14 cellular contexts compared by ENCODE assay signal in the genomic region with DNA sequence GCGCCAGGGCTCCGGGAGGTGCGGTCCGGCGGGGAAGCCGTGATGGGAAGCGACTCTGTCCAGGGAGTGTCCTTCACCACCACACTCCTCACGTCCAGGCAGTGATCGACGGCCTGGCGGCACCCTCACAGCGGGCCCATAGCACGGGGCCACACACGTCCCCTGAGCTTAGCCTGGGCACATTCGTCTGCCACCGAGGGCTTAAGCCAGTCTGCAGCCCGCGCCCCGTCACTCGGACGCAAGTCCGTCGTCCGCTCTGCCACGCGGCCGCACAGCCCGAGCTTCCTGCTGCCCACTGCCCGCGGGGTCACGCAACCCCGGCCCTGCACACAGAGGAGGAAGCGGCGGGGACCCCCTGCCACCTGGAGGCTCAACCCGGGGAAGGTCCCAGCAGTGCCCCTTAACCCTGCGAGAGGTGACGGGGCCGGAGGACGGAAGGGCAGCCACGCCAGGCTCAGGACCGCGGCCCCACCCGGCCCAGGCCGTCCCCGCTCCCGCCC. TPM values are rescaled to one million over a fixed set of nuclear protein-coding genes. Genes with fewer than 3 reads are reported as not detected.
DNase-seq lines count a peak whose midpoint lies in the region; ATAC-seq and TF ChIP-seq lines count a peak whose summit lies in the region.
"Had no signal": no experiment of that assay in that cellular context is flagged by ENCODE, and none has a peak within 500 bp of the region (broad histone marks: within the 10 kb centered on the region; RNA-seq: fewer than 3 reads in every experiment).

No MANE protein-coding gene starts in this region.

- H3K9ac ChIP-seq in duodenal mucosa (ENCODE audit: low read depth in 1 of 2, low read length in 2 of 2) (peak overlapping the region; percentile 10 to 38), subcutaneous abdominal adipose tissue (ENCODE audit: low read length in 5 of 5) (peak overlapping the region in 2 of 5 donors; percentile 30 to 41), Karpas-422 (ENCODE audit: low read length) (no peak overlapping the region)

- ATAC-seq in lung (ENCODE audit: insufficient read depth, low FRiP score): no peak
- no peak for ATAC-seq in GM18517 (IDR thresholded peaks at IDR 0.05; ENCODE audit: unreplicated experiment)
- no peak for ATAC-seq in HG03520 (IDR thresholded peaks at IDR 0.05; ENCODE audit: unreplicated experiment)
- ATAC-seq: stimulated activated naive B cell treated with anti-CD40 and anti-IgM and Interleukin-4, amounts not matched to agents 10 μg/mL and 1 μg/mL and 100 μg/mL, for 72 hours had no signal

- peaks cover 0 to 11% of the 10 kb centered on the region in 2 experiments; a peak in 1 of 3 replicates for H3K36me3 ChIP-seq in HEK293 (ENCODE audit: control insufficient read depth in 2 of 2, insufficient read depth in 1 of 2, low read length in 2 of 2)
- H3K36me3 ChIP-seq in duodenal mucosa (ENCODE audit: control insufficient read depth in 1 of 2, insufficient read depth in 2 of 2, low read length in 2 of 2): no peaks in the 10 kb centered on the region
- no peaks in the 10 kb centered on the region for H3K36me3 ChIP-seq in lung (ENCODE audit: control insufficient read depth in 2 of 2, insufficient read depth in 2 of 2, low read length in 2 of 2)
- H3K36me3 ChIP-seq in subcutaneous abdominal adipose tissue (ENCODE audit: control insufficient read depth in 5 of 5, insufficient read depth in 5 of 5, low read length in 5 of 5): peaks cover 0 to 5% (median 3%) of the 10 kb centered on the region in 5 donors
- no peaks in the 10 kb centered on the region for H3K36me3 ChIP-seq in Karpas-422 (ENCODE audit: insufficient read depth, low read length)

- DNase-seq in lung (ENCODE audit: low spot score) (no peak), Karpas-422 (no peak), HuH-7.5 (ENCODE audit: low spot score) (no peak)
- DNase-seq: activated CD4-positive, alpha-beta T cell treated with anti-CD3 and anti-CD28 coated beads for 1 hour; CD4-positive, alpha-beta memory T cell; NCI-H2029 treated with DMSO at 0.1 percent for 48 hours; stimulated activated CD4-positive, alpha-beta T cell treated with anti-CD3 and anti-CD28 coated beads, Interleukin-15, amount 100 ng/mL, for 24 hours; stimulated activated naive B cell treated with anti-CD40 and anti-IgM and Interleukin-4, amounts not matched to agents 10 μg/mL and 1 μg/mL and 100 μg/mL, for 72 hours had no signal

- CTCF ChIA-PET in HEK293 (lab: Yijun Ruan, JAX): interaction anchor here (0.6 kb wide), 1 partner anchor 109 kb away, joined by 4 read pairs; no protein-coding TSS in a partner anchor

- no peaks in the 10 kb centered on the region for H3K79me2 ChIP-seq in Karpas-422 (ENCODE audit: low read length)

- WGBS in lung, 2 donors: 4 to 5% methylated on average over 45 to 46 of the region's 46 CpGs

- no peak overlapping the region for H3K27ac ChIP-seq in HEK293 (ENCODE audit: extremely low read depth, low read depth, low read length)
- peak overlapping the region; percentile 70 for H3K27ac ChIP-seq in duodenal mucosa (ENCODE audit: low read depth, low read length)
- peak overlapping the region; percentile 75 to 93 for H3K27ac ChIP-seq in lung (ENCODE audit: low read depth in 1 of 2, low read length in 1 of 2)
- H3K27ac ChIP-seq in subcutaneous abdominal adipose tissue (ENCODE audit: low read depth, low read length): no peak overlapping the region
- H3K27ac ChIP-seq in Karpas-422 (ENCODE audit: low read length): no peak overlapping the region

- H4K20me1 ChIP-seq in Karpas-422 (ENCODE audit: insufficient read depth, low read depth, low read length): no peaks in the 10 kb centered on the region

- TF ChIP-seq CTCF in HEK293 (tag by site-specific recombination; IDR thresholded peaks at IDR 0.05) (no peak), lung (IDR thresholded peaks at IDR 0.05; ENCODE audit: control extremely low read depth, extremely low read depth) (no peak)

- H3K4me2 ChIP-seq in Karpas-422 (ENCODE audit: low read depth, low read length, poor library complexity, severe bottlenecking): no peak overlapping the region

- H2AFZ ChIP-seq in Karpas-422 (ENCODE audit: low read length): no peak overlapping the region

- H3K4me1 ChIP-seq in HEK293 (ENCODE audit: control insufficient read depth, insufficient read depth, low read length): peaks cover 5% of the 10 kb centered on the region
- H3K4me1 ChIP-seq in duodenal mucosa (ENCODE audit: control insufficient read depth in 1 of 2, insufficient read depth in 2 of 2, low read length in 2 of 2): peaks cover 5 to 12% of the 10 kb centered on the region in 2 donors
- peaks cover 0 to 9% of the 10 kb centered on the region in 2 donors for H3K4me1 ChIP-seq in lung (ENCODE audit: control insufficient read depth in 2 of 2, insufficient read depth in 2 of 2, low read length in 2 of 2)
- peaks cover 0 to 47% (median 38%) of the 10 kb centered on the region in 5 donors for H3K4me1 ChIP-seq in subcutaneous abdominal adipose tissue (ENCODE audit: control insufficient read depth in 5 of 5, insufficient read depth in 5 of 5, low read length in 5 of 5)
- no peaks in the 10 kb centered on the region for H3K4me1 ChIP-seq in Karpas-422 (ENCODE audit: low read length)

- H3K4me3 ChIP-seq in HEK293 (ENCODE audit: low read depth, low read length): peak overlapping the region; percentile 26
- peak overlapping the region in 1 of 2 donors; percentile 32 for H3K4me3 ChIP-seq in duodenal mucosa (ENCODE audit: low read depth in 1 of 2, low read length in 2 of 2)
- H3K4me3 ChIP-seq in lung: peak overlapping the region; percentile 47
- peak overlapping the region in 4 of 5 donors; percentile 29 to 73 (median 50) for H3K4me3 ChIP-seq in subcutaneous abdominal adipose tissue (ENCODE audit: low read depth in 1 of 5, low read length in 5 of 5)
- no peak overlapping the region for H3K4me3 ChIP-seq in Karpas-422 (ENCODE audit: low read length)

- H3K9me3 ChIP-seq in HEK293 (ENCODE audit: control insufficient read depth, insufficient read depth, low read depth, low read length) (no peaks in the 10 kb centered on the region), duodenal mucosa (ENCODE audit: control insufficient read depth in 1 of 2, low read length in 2 of 2) (no peaks in the 10 kb centered on the region), lung (ENCODE audit: control insufficient read depth in 2 of 2, insufficient read depth in 1 of 2, low read length in 1 of 2) (peaks cover 0 to 2% of the 10 kb centered on the region in 2 donors), subcutaneous abdominal adipose tissue (ENCODE audit: control insufficient read depth in 5 of 5, low read length in 5 of 5) (no peaks in the 10 kb centered on the region), Karpas-422 (ENCODE audit: low read length) (no peaks in the 10 kb centered on the region)

- no peaks in the 10 kb centered on the region for H3K9me2 ChIP-seq in Karpas-422 (replicated peaks; ENCODE audit: insufficient read depth, low read length)

- POLR2A ChIA-PET in HEK293 (lab: Yijun Ruan, JAX): no interaction called here

- H3K27me3 ChIP-seq in duodenal mucosa (ENCODE audit: control insufficient read depth in 1 of 2, insufficient read depth in 2 of 2, low read length in 2 of 2) (peaks cover 41 to 51% of the 10 kb centered on the region in 2 donors), lung (ENCODE audit: control insufficient read depth, insufficient read depth) (no peaks in the 10 kb centered on the region), subcutaneous abdominal adipose tissue (ENCODE audit: control insufficient read depth in 5 of 5, insufficient read depth in 4 of 5, low read length in 5 of 5) (peaks cover 11 to 28% (median 22%) of the 10 kb centered on the region in 5 donors), Karpas-422 (ENCODE audit: low read length) (no peaks in the 10 kb centered on the region)

TF ChIP-seq in HEK293, 187 proteins besides CTCF, POLR2A, EP300 and RAD21:
- no peak for TF ChIP-seq REPIN1 (tag by site-specific recombination; IDR thresholded peaks at IDR 0.05; ENCODE audit: low read depth)

RNA-seq across cellular contexts. Expression of gene TBX2, which starts 3.0 kb away (rescaled TPM):
- total RNA-seq in lung: 100 to 1,000 TPM; 106 to 155 TPM
- 10 to 100 TPM; 44.5 to 52.2 TPM for polyA plus RNA-seq in lung
- 0.07 TPM in 1 of 2 replicates, not detected in the other for total RNA-seq in Karpas-422 (2014; rRNA removed; shearing (Covaris generic); ENCODE audit: low replicate concordance)
- total RNA-seq: CD4-positive, alpha-beta memory T cell had no signal
- polyA plus RNA-seq: CD4-positive, alpha-beta memory T cell had no signal

RNA-seq across cellular contexts. Expression of gene TBX4, which starts 55.6 kb away (rescaled TPM):
- total RNA-seq in lung: 10 to 100 TPM; 28.7 to 53.7 TPM
- 10 to 100 TPM in 1 of 2 donors, 1 to 10 TPM in 1; 6.1 to 15.3 TPM for polyA plus RNA-seq in lung
- not detected in 2 replicates for total RNA-seq in Karpas-422 (2014; rRNA removed; shearing (Covaris generic); ENCODE audit: low replicate concordance)
- total RNA-seq: CD4-positive, alpha-beta memory T cell; HT-29 had no signal
- polyA plus RNA-seq: CD4-positive, alpha-beta memory T cell had no signal

Comparison
In these comparisons a context has a peak if more than half of its experiments do, and no peak if none do; other contexts are left out.
1. H3K27ac ChIP-seq: peak in duodenal mucosa (single experiment) and lung (2 of 2); none in HEK293 (single experiment), subcutaneous abdominal adipose tissue (single experiment) and Karpas-422 (single experiment).
2. RNA of gene TBX2, which starts 3.0 kb away (total RNA-seq): 106 to 155 TPM in lung; 0.07 TPM in Karpas-422; every median in the first group is over 10 times any median in the second.
3. RNA of gene TBX4, which starts 55.6 kb away (total RNA-seq): 28.7 to 53.7 TPM in lung; not detected in Karpas-422; every median in the first group is over 10 times any median in the second.